Comparison of ENCODE assay signal across 8 cellular contexts in genomic region chr17:56592487-56593072, GRCh38. TPM values are rescaled to one million over a fixed set of nuclear protein-coding genes. Genes with fewer than 3 reads are reported as not detected.
DNase-seq lines count a peak whose midpoint lies in the region; ATAC-seq and TF ChIP-seq lines count a peak whose summit lies in the region.

No MANE protein-coding gene starts in this region.

- CTCF ChIA-PET in CD4-positive, alpha-beta T cell (lab: Charles Lee), result interaction anchor here (0.6 to 4.0 kb wide), 8 partner anchors 10 to 190 kb away, joined by 3 to 27 read pairs (median 6); no protein-coding TSS in a partner anchor

- peak; percentile 51 for ATAC-seq in CD4-positive, alpha-beta T cell (ENCODE audit: poor library complexity)
- ATAC-seq in GM21360 (IDR thresholded peaks at IDR 0.05; ENCODE audit: unreplicated experiment) (peak; percentile 71), HG03378 (IDR thresholded peaks at IDR 0.05; ENCODE audit: unreplicated experiment) (no peak)

- no peaks in the 10 kb centered on the region for H4K20me1 ChIP-seq in Karpas-422 (ENCODE audit: insufficient read depth, low read depth, low read length)
- no peaks in the 10 kb centered on the region for H4K20me1 ChIP-seq in SU-DHL-6 (ENCODE audit: low read depth, low read length)
- H4K20me1 ChIP-seq in hepatocyte (ENCODE audit: insufficient read depth, poor library complexity, severe bottlenecking), result no peaks in the 10 kb centered on the region

- peak overlapping the region; percentile 83 for H3K27ac Mint-ChIP-seq in CD4-positive, alpha-beta T cell

- no peaks in the 10 kb centered on the region for H3K9me2 ChIP-seq in Karpas-422 (replicated peaks; ENCODE audit: insufficient read depth, low read length)
- no peaks in the 10 kb centered on the region for H3K9me2 ChIP-seq in SU-DHL-6 (replicated peaks; ENCODE audit: insufficient read depth, low read length)
- no peaks in the 10 kb centered on the region for H3K9me2 ChIP-seq in hepatocyte (replicated peaks; ENCODE audit: insufficient read depth)

- peak overlapping the region; percentile 26 for H3K4me2 ChIP-seq in Karpas-422 (ENCODE audit: low read depth, low read length, poor library complexity, severe bottlenecking)
- H3K4me2 ChIP-seq in SU-DHL-6 (ENCODE audit: low read depth, low read length, poor library complexity, severe bottlenecking), result peak overlapping the region; percentile 63
- peak overlapping the region; percentile 99 for H3K4me2 ChIP-seq in hepatocyte

- H3K9ac ChIP-seq in Karpas-422 (ENCODE audit: low read length), result no peak overlapping the region
- peak overlapping the region; percentile 17; the same call in 1 of the 2 replicates for H3K9ac ChIP-seq in SU-DHL-6 (ENCODE audit: low read length)
- no peak overlapping the region for H3K9ac ChIP-seq in rectal smooth muscle tissue (ENCODE audit: low read length)

- no peaks in the 10 kb centered on the region for H3K9me3 Mint-ChIP-seq in CD4-positive, alpha-beta T cell

- peak; percentile 38 to 79 (median 60) for DNase-seq in CD4-positive, alpha-beta T cell
- peak; percentile 77 for DNase-seq in Karpas-422
- peak in 38 of 56 donors; percentile 4 to 78 (median 43) for DNase-seq in amygdala (lab: John Stamatoyannopoulos, UW)
- DNase-seq in hepatocyte (ENCODE audit: low spot score), result peak; percentile 82

- peaks cover 12% of the 10 kb centered on the region for H3K27me3 ChIP-seq in CD4-positive, alpha-beta T cell (ENCODE audit: control insufficient read depth, insufficient read depth, low read length)
- H3K27me3 ChIP-seq in Karpas-422 (ENCODE audit: low read length) (no peaks in the 10 kb centered on the region), SU-DHL-6 (ENCODE audit: low read length) (no peaks in the 10 kb centered on the region), hepatocyte (peaks cover 69% of the 10 kb centered on the region), rectal smooth muscle tissue (ENCODE audit: control insufficient read depth, insufficient read depth, low read length) (peaks cover 15% of the 10 kb centered on the region)

- H3K36me3 Mint-ChIP-seq in CD4-positive, alpha-beta T cell (ENCODE audit: low read depth), result peaks cover 16% of the 10 kb centered on the region

- H3K4me3 Mint-ChIP-seq in CD4-positive, alpha-beta T cell, result peak overlapping the region; percentile 83

- peaks cover 26% of the 10 kb centered on the region for H3K4me1 ChIP-seq in Karpas-422 (ENCODE audit: low read length)
- peaks cover 15% of the 10 kb centered on the region for H3K4me1 ChIP-seq in hepatocyte (ENCODE audit: insufficient read depth)
- H3K4me1 ChIP-seq in rectal smooth muscle tissue (ENCODE audit: control insufficient read depth, insufficient read depth, low read length), result peaks cover 6% of the 10 kb centered on the region

- H3K36me3 ChIP-seq in Karpas-422 (ENCODE audit: insufficient read depth, low read length) (no peaks in the 10 kb centered on the region), SU-DHL-6 (ENCODE audit: low read length) (no peaks in the 10 kb centered on the region), hepatocyte (replicated peaks; ENCODE audit: insufficient read depth, low read depth) (no peaks in the 10 kb centered on the region), rectal smooth muscle tissue (ENCODE audit: control insufficient read depth, insufficient read depth, low read length) (no peaks in the 10 kb centered on the region)

- intact Hi-C loops in CD4-positive, alpha-beta T cell (cut with DNase I, micrococcal nuclease), result loop anchor here (1.0 to 10.0 kb wide), 8 partner anchors 62 to 492 kb away; partner anchors contain the start of genes AKAP1 (in 1 of the 2) and COIL (in 1 of the 2)

- no peaks in the 10 kb centered on the region for H3F3A ChIP-seq in SU-DHL-6 (ENCODE audit: insufficient read depth)

- POLR2A ChIA-PET in CD4-positive, alpha-beta T cell (lab: Charles Lee), result interaction anchor here (0.6 to 5.3 kb wide), 19 partner anchors 10 to 321 kb away, joined by 3 to 147 read pairs (median 8); partner anchors contain the start of genes C17orf67, DGKE and TRIM25

- H3K27ac ChIP-seq in CD4-positive, alpha-beta T cell (ENCODE audit: low read depth, low read length), result peak overlapping the region; percentile 44
- H3K27ac ChIP-seq in Karpas-422 (ENCODE audit: low read length) (no peak overlapping the region), SU-DHL-6 (ENCODE audit: low read depth, low read length) (no peak overlapping the region), hepatocyte (peak overlapping the region; percentile 85), rectal smooth muscle tissue (ENCODE audit: low read depth, low read length) (no peak overlapping the region)

- TF ChIP-seq CTCF in CD4-positive, alpha-beta T cell (IDR thresholded peaks at IDR 0.05), result peak; percentile 77
- TF ChIP-seq CTCF in SU-DHL-6 (IDR thresholded peaks at IDR 0.05; ENCODE audit: insufficient read depth, low read length, poor library complexity, severe bottlenecking) (peak; percentile 71), hepatocyte (IDR thresholded peaks at IDR 0.05; ENCODE audit: poor library complexity) (peak; percentile 84)

- H2AFZ ChIP-seq in Karpas-422 (ENCODE audit: low read length), result no peak overlapping the region; the same call in 1 of the 2 replicates
- peak overlapping the region; percentile 24 for H2AFZ ChIP-seq in SU-DHL-6 (ENCODE audit: low read depth, low read length, severe bottlenecking)
- peak overlapping the region; percentile 75 for H2AFZ ChIP-seq in hepatocyte

- peaks cover 18% of the 10 kb centered on the region for H3K4me1 Mint-ChIP-seq in CD4-positive, alpha-beta T cell (ENCODE audit: low read depth)

- H3K79me2 ChIP-seq in Karpas-422 (ENCODE audit: low read length), result no peaks in the 10 kb centered on the region
- no peaks in the 10 kb centered on the region for H3K79me2 ChIP-seq in SU-DHL-6 (ENCODE audit: insufficient read depth, low read length)
- no peaks in the 10 kb centered on the region for H3K79me2 ChIP-seq in hepatocyte

- H3K27me3 Mint-ChIP-seq in CD4-positive, alpha-beta T cell, result peaks cover 37% of the 10 kb centered on the region

- under 1% methylated on average over 35 of the region's 43 CpGs for WGBS in hepatocyte (ENCODE audit: low lambda C conversion rate, missing lambda C conversion rate)

- H3K9me3 ChIP-seq in CD4-positive, alpha-beta T cell (ENCODE audit: control insufficient read depth, low read length), result no peaks in the 10 kb centered on the region
- H3K9me3 ChIP-seq in Karpas-422 (ENCODE audit: low read length), result no peaks in the 10 kb centered on the region
- no peaks in the 10 kb centered on the region for H3K9me3 ChIP-seq in SU-DHL-6 (ENCODE audit: insufficient read depth, low read length)
- no peaks in the 10 kb centered on the region for H3K9me3 ChIP-seq in hepatocyte (ENCODE audit: low read depth)

- no peak overlapping the region for H3K4me3 ChIP-seq in Karpas-422 (ENCODE audit: low read length)
- peak overlapping the region; percentile 48 for H3K4me3 ChIP-seq in SU-DHL-6 (ENCODE audit: insufficient read depth, low read length, poor library complexity, severe bottlenecking)
- H3K4me3 ChIP-seq in hepatocyte, result peak overlapping the region; percentile 52
- peak overlapping the region; percentile 65 for H3K4me3 ChIP-seq in rectal smooth muscle tissue (ENCODE audit: low read length)

RNA-seq across cellular contexts. Expression of gene NOG, which starts 0.9 kb away (rescaled TPM):
- 10 to 100 TPM; 12.5 to 12.7 TPM for total RNA-seq in CD4-positive, alpha-beta T cell
- not detected in 2 replicates for total RNA-seq in Karpas-422 (2014; rRNA removed; shearing (Covaris generic); ENCODE audit: low replicate concordance)
- total RNA-seq in hepatocyte, result 9.1 and 10.7 TPM in 2 replicates
- 9.5 and 11.0 TPM in 2 replicates for polyA plus RNA-seq in hepatocyte

Comparison
In these comparisons a context has a peak if more than half of its experiments do, and no peak if none do; other contexts are left out.
1. H3K27ac ChIP-seq: peak in CD4-positive, alpha-beta T cell (single experiment) and hepatocyte (single experiment); none in Karpas-422 (single experiment), SU-DHL-6 (single experiment) and rectal smooth muscle tissue (single experiment).
2. H3K4me2 ChIP-seq: peak in every context shown above with its lines; median percentile 99 in hepatocyte; 63 in SU-DHL-6; 26 in Karpas-422.
3. RNA of gene NOG, which starts 0.9 kb away (total RNA-seq): 12.5 to 12.7 TPM in CD4-positive, alpha-beta T cell and 9.1 to 10.7 TPM in hepatocyte; not detected in Karpas-422; every median in the first group is over 10 times any median in the second.
4. Peak in every context shown above with its lines, with median percentiles within 50 percentile points of each other: DNase-seq and CTCF ChIP-seq.